In the genomic region with DNA sequence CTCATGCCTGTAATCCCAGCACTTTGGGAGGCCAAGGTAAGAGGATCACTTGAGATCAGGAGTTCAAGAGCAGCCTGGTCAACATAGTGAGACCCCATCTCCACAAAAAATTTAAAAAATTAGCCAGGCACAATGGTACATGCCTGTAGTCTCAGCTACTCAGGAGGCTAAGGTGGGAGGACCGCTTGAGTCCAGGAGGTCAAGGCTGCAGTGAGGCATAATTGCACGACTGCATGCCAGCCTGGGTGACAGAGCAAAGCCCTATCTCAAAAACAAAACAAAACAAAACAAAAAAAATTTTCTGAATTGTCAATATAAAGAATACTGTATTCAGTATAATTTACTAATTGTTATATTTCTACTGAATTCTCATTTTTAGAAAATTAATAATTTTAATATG, we compare ENCODE assay signal across 8 cellular contexts.
"Had no signal": no experiment of that assay in that cellular context is flagged by ENCODE, and none has a peak within 500 bp of the region (broad histone marks: within the 10 kb centered on the region; RNA-seq: fewer than 3 reads in every experiment).

No MANE protein-coding gene starts in this region.

- ATAC-seq: GM12878 had no signal

- H3K4me3 ChIP-seq: GM12878 had no signal

- FAIRE-seq: G401.6, GM12878, GM12891, GM12892, GM18507, GM19239 had no signal

- DNase-seq: GDM1, GF-D8 had no signal
